Comparison of ENCODE assay signal across 22 cellular contexts in the genomic region with DNA sequence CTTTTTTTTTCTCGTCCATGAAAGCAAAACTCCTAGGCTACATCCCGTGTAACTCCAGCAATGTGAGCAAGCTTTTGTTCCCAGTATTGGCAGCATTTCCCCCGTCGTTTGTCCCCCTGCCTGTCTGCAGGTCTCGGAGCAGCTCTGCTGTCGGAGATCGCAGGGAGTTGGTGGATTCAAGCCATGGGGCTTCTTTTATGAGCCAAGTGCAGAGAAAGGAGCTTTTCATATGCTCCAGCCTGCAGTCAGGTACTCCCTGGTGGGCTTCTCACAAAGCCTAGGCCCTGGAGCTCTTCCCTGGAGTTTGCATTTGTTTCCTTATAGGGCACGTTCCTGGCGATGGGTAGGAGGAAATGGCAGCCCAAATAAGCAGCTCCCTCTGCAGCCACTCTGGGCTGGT.
DNase-seq lines count a peak whose midpoint lies in the region; ATAC-seq lines count a peak whose summit lies in the region.
"Had no signal": no experiment of that assay in that cellular context is flagged by ENCODE, and none has a peak within 500 bp of the region (broad histone marks: within the 10 kb centered on the region; RNA-seq: fewer than 3 reads in every experiment).

No MANE protein-coding gene starts in this region.

- H3K36me3 ChIP-seq in neuron (ENCODE audit: insufficient read depth, low read length) = no peaks in the 10 kb centered on the region
- H3K36me3 ChIP-seq: esophagus squamous epithelium, spleen had no signal

- H3K4me3 Mint-ChIP-seq in immature natural killer cell = no peak overlapping the region
- H3K4me3 Mint-ChIP-seq: activated CD4-positive, alpha-beta T cell treated with anti-CD3 and anti-CD28 coated beads, Interleukin-2, amount 10 ng/mL, durations not matched to agents 7 days and 5 days; CD14-positive monocyte; mesothelial cell of epicardium had no signal

- H3K36me3 Mint-ChIP-seq in immature natural killer cell = no peaks in the 10 kb centered on the region
- H3K36me3 Mint-ChIP-seq: CD14-positive monocyte, mesothelial cell of epicardium had no signal

- ATAC-seq in GM19397 (IDR thresholded peaks at IDR 0.05; ENCODE audit: unreplicated experiment) (no peak), HG03095 (IDR thresholded peaks at IDR 0.05; ENCODE audit: unreplicated experiment) (no peak), left cardiac atrium (no peak)

- no peak overlapping the region for H3K27ac Mint-ChIP-seq in immature natural killer cell
- H3K27ac Mint-ChIP-seq: activated CD4-positive, alpha-beta T cell treated with anti-CD3 and anti-CD28 coated beads, Interleukin-2, amount 10 ng/mL, durations not matched to agents 7 days and 5 days; mesothelial cell of epicardium had no signal

- H3K4me1 Mint-ChIP-seq in immature natural killer cell = no peaks in the 10 kb centered on the region
- H3K4me1 Mint-ChIP-seq: activated CD4-positive, alpha-beta T cell treated with anti-CD3 and anti-CD28 coated beads, Interleukin-2, amount 10 ng/mL, durations not matched to agents 7 days and 5 days; CD14-positive monocyte had no signal

- peaks cover 2% of the 10 kb centered on the region for H3K27me3 ChIP-seq in neuron (ENCODE audit: insufficient read depth, low read length)
- H3K27me3 ChIP-seq: esophagus squamous epithelium had no signal

- H3K9me3 ChIP-seq in neuron (ENCODE audit: low read length) = no peaks in the 10 kb centered on the region
- H3K9me3 ChIP-seq: esophagus squamous epithelium, spleen had no signal

- DNase-seq in G401 (ENCODE audit: low spot score) (peak; percentile 32), NCI-H69 (lab: John Stamatoyannopoulos, UW) (peak; percentile 81), hypothalamus (lab: John Stamatoyannopoulos, UW) (peak in 36 of 51 donors; percentile 11 to 83 (median 50)), immature natural killer cell (no peak), left cardiac atrium (no peak)
- DNase-seq: activated CD4-positive, alpha-beta T cell treated with anti-CD3 and anti-CD28 coated beads, Interleukin-2, amount 10 ng/mL, durations not matched to agents 7 days and 5 days; DMS153; esophagus squamous epithelium; Karpas-422; kidney glomerular epithelial cell; NCI-H1048; NCI-H774; PC-9; retina; SIG-M5; spleen; T-helper 1 cell had no signal

- peaks cover 0 to 3% (median 3%) of the 10 kb centered on the region in 3 donors for H3K27me3 Mint-ChIP-seq in immature natural killer cell (ENCODE audit: low read depth in 3 of 3)

- H3K4me1 ChIP-seq in neuron (ENCODE audit: insufficient read depth, low read length) = peaks cover 12% of the 10 kb centered on the region
- H3K4me1 ChIP-seq: esophagus squamous epithelium, spleen had no signal

- in situ Hi-C loops in G401 (cut with HindIII; ENCODE audit: low sequenced_read_pairs) = no loop called here

- H3K4me3 ChIP-seq in neuron (ENCODE audit: low read length) = peak overlapping the region; percentile 23
- H3K4me3 ChIP-seq: esophagus squamous epithelium, PC-9, spleen had no signal

- no peaks in the 10 kb centered on the region for H3K9me3 Mint-ChIP-seq in immature natural killer cell
- H3K9me3 Mint-ChIP-seq: activated CD4-positive, alpha-beta T cell treated with anti-CD3 and anti-CD28 coated beads, Interleukin-2, amount 10 ng/mL, durations not matched to agents 7 days and 5 days had no signal

- peak overlapping the region; percentile 60 for H2AFZ ChIP-seq in neuron (ENCODE audit: low read depth, low read length)
- H2AFZ ChIP-seq: PC-9 had no signal

- intact Hi-C loops in left cardiac atrium (cut with DNase I) = no loop called here

Comparison
In these comparisons a context has a peak if more than half of its experiments do, and no peak if none do; other contexts are left out.
1. DNase-seq: peak in G401 (single experiment), NCI-H69 (single experiment) and hypothalamus (36 of 51); none in immature natural killer cell (0 of 3) and left cardiac atrium (single experiment).